Comparison of ENCODE assay signal across 8 cellular contexts in genomic region chr3:134364936-134365765, GRCh38. TPM values are rescaled to one million over a fixed set of nuclear protein-coding genes. Genes with fewer than 3 reads are reported as not detected.
DNase-seq lines count a peak whose midpoint lies in the region; ATAC-seq, FAIRE-seq and TF ChIP-seq lines count a peak whose summit lies in the region.

No MANE protein-coding gene starts in this region.

- 52% methylated on average over 8 of the region's 8 CpGs for WGBS in prostate gland

- no peaks in the 10 kb centered on the region for H3K36me3 Mint-ChIP-seq in activated T-helper 1 cell treated with anti-CD3 and anti-CD28 coated beads, Interleukin-12 subunit alpha, Interleukin-12 subunit beta, Interleukin-2, Interleukin-4 antibody, amounts not matched to agents 30 ng/mL and 10 ng/mL and 1 ng/mL, durations not matched to agents 14 hours and 24 hours and 36 hours (ENCODE audit: low read depth)

- H3K9me3 ChIP-seq in PC-3 (ENCODE audit: low read length): no peaks in the 10 kb centered on the region
- H3K9me3 ChIP-seq in prostate gland: no peaks in the 10 kb centered on the region

- POLR2A ChIA-PET in PC-3 (lab: Charles Lee; ENCODE audit: unreplicated experiment): interaction anchor here (0.6 to 1.5 kb wide), 6 partner anchors 8 to 118 kb away, joined by 3 to 7 read pairs (median 4); partner anchors contain the start of gene AMOTL2

- no TSS peak for BruUV-seq in PC-3 (replicated peaks; lab: Mats Ljungman, UMichigan)

- H3K27ac ChIP-seq in PC-3 (ENCODE audit: low read length) (peak overlapping the region; percentile 68), epithelial cell of prostate (peak overlapping the region; percentile 99), prostate gland (peak overlapping the region; percentile 65 to 80)

- peaks cover 13% of the 10 kb centered on the region for H3K4me1 Mint-ChIP-seq in activated T-helper 1 cell treated with anti-CD3 and anti-CD28 coated beads, Interleukin-12 subunit alpha, Interleukin-12 subunit beta, Interleukin-2, Interleukin-4 antibody, amounts not matched to agents 30 ng/mL and 10 ng/mL and 1 ng/mL, durations not matched to agents 14 hours and 24 hours and 36 hours (ENCODE audit: low read depth)

- ATAC-seq in PC-3: peak; percentile 1; the same call in 1 of the 2 replicates
- no peak for ATAC-seq in GM21423 (IDR thresholded peaks at IDR 0.05; ENCODE audit: unreplicated experiment)

- CTCF ChIA-PET in PC-3 (lab: Charles Lee): interaction anchor here (1.5 kb wide), 1 partner anchor 108 kb away, joined by 4 read pairs; no protein-coding TSS in a partner anchor

- no peaks in the 10 kb centered on the region for H3F3A ChIP-seq in PC-3 (ENCODE audit: low read length, unreplicated experiment)

- H3K9me2 ChIP-seq in PC-3 (replicated peaks; ENCODE audit: low read length): no peaks in the 10 kb centered on the region

- no peak for TF ChIP-seq POLR2A in prostate gland (IDR thresholded peaks at IDR 0.05)

- peaks cover 46% of the 10 kb centered on the region for H3K79me2 ChIP-seq in PC-3 (ENCODE audit: low read length)

- H3K36me3 ChIP-seq in PC-3 (ENCODE audit: low read depth, low read length) (peaks cover 68% of the 10 kb centered on the region), prostate gland (peaks cover 19 to 58% of the 10 kb centered on the region in 2 donors)

- no peak for TF ChIP-seq CTCF in PC-3 (conservative IDR thresholded peaks at IDR 0.05; ENCODE audit: low read depth, low read length)
- TF ChIP-seq CTCF in prostate gland (IDR thresholded peaks at IDR 0.05): no peak

- H3K4me2 ChIP-seq in PC-3 (ENCODE audit: low read length): peak overlapping the region; percentile 81; the same call in 1 of the 2 replicates

- no peaks in the 10 kb centered on the region for H3K9me3 Mint-ChIP-seq in activated T-helper 1 cell treated with anti-CD3 and anti-CD28 coated beads, Interleukin-12 subunit alpha, Interleukin-12 subunit beta, Interleukin-2, Interleukin-4 antibody, amounts not matched to agents 30 ng/mL and 10 ng/mL and 1 ng/mL, durations not matched to agents 14 hours and 24 hours and 36 hours

- no peak overlapping the region for H2AFZ ChIP-seq in PC-3 (ENCODE audit: low read length)

- H3K4me3 ChIP-seq in PC-3 (ENCODE audit: low read length) (peak overlapping the region; percentile 42), prostate gland (no peak overlapping the region)

- peak; percentile 32 for DNase-seq in GM04504 (ENCODE audit: low read depth)
- DNase-seq in PC-3: no peak
- no peak for DNase-seq in epithelial cell of prostate (ENCODE audit: low read depth, low spot score)
- DNase-seq in prostate gland (ENCODE audit: low spot score): no peak
- no peak for DNase-seq in GM19239 (ENCODE audit: insufficient read length, low spot score)
- no peak for DNase-seq in activated T-helper 1 cell treated with anti-CD3 and anti-CD28 coated beads, Interleukin-12 subunit alpha, Interleukin-12 subunit beta, Interleukin-2, Interleukin-4 antibody, amounts not matched to agents 30 ng/mL and 10 ng/mL and 1 ng/mL, durations not matched to agents 14 hours and 24 hours and 36 hours (ENCODE audit: low spot score)
- DNase-seq in DMS53 treated with DMSO at 0.1 percent for 48 hours (lab: John Stamatoyannopoulos, UW; ENCODE audit: unreplicated experiment): no peak

- no peak overlapping the region for H3K4me3 Mint-ChIP-seq in activated T-helper 1 cell treated with anti-CD3 and anti-CD28 coated beads, Interleukin-12 subunit alpha, Interleukin-12 subunit beta, Interleukin-2, Interleukin-4 antibody, amounts not matched to agents 30 ng/mL and 10 ng/mL and 1 ng/mL, durations not matched to agents 14 hours and 24 hours and 36 hours

- H3K27me3 ChIP-seq in PC-3 (ENCODE audit: low read length): no peaks in the 10 kb centered on the region
- H3K27me3 ChIP-seq in prostate gland (replicated peaks; ENCODE audit: insufficient read depth): no peaks in the 10 kb centered on the region

- intact Hi-C loops in PC-3 (cut with micrococcal nuclease): loop anchor here (1.0 to 2.0 kb wide), 3 partner anchors 9 to 110 kb away; partner anchors contain the start of gene AMOTL2
- intact Hi-C loops in prostate gland (cut with DNase I): no loop called here
- intact Hi-C loops in activated T-helper 1 cell treated with anti-CD3 and anti-CD28 coated beads, Interleukin-12 subunit alpha, Interleukin-12 subunit beta, Interleukin-2, Interleukin-4 antibody, amounts not matched to agents 30 ng/mL and 10 ng/mL and 1 ng/mL, durations not matched to agents 14 hours and 24 hours and 36 hours (cut with micrococcal nuclease): no loop called here

- no peak overlapping the region for H3K27ac Mint-ChIP-seq in activated T-helper 1 cell treated with anti-CD3 and anti-CD28 coated beads, Interleukin-12 subunit alpha, Interleukin-12 subunit beta, Interleukin-2, Interleukin-4 antibody, amounts not matched to agents 30 ng/mL and 10 ng/mL and 1 ng/mL, durations not matched to agents 14 hours and 24 hours and 36 hours

- H3K9ac ChIP-seq in PC-3 (ENCODE audit: low read length): no peak overlapping the region

- peaks cover 36% of the 10 kb centered on the region for H3K27me3 Mint-ChIP-seq in activated T-helper 1 cell treated with anti-CD3 and anti-CD28 coated beads, Interleukin-12 subunit alpha, Interleukin-12 subunit beta, Interleukin-2, Interleukin-4 antibody, amounts not matched to agents 30 ng/mL and 10 ng/mL and 1 ng/mL, durations not matched to agents 14 hours and 24 hours and 36 hours (ENCODE audit: insufficient read depth)

- H4K20me1 ChIP-seq in PC-3 (ENCODE audit: low read length): no peaks in the 10 kb centered on the region

- FAIRE-seq in GM19239 (lab: Jason Lieb, UNC): no peak

- H3K4me1 ChIP-seq in PC-3 (ENCODE audit: insufficient read depth, low read length) (peaks cover 40% of the 10 kb centered on the region), prostate gland (replicated peaks) (peaks cover 19% of the 10 kb centered on the region)

RNA-seq across cellular contexts. Expression of gene AMOTL2, which starts 9.1 kb away (rescaled TPM):
- total RNA-seq in PC-3 (2014; rRNA removed) (96.0 and 124 TPM in 2 replicates), prostate gland (10 to 100 TPM; 86.1 to 92.8 TPM)
- total RNA-seq in activated T-helper 1 cell treated with anti-CD3 and anti-CD28 coated beads, Interleukin-12 subunit alpha, Interleukin-12 subunit beta, Interleukin-2, Interleukin-4 antibody, amounts not matched to agents 30 ng/mL and 10 ng/mL and 1 ng/mL, durations not matched to agents 14 hours and 24 hours and 36 hours: not detected in 2 replicates

Comparison
In these comparisons a context has a peak if more than half of its experiments do, and no peak if none do; other contexts are left out.
1. RNA of gene AMOTL2, which starts 9.1 kb away (total RNA-seq): 96.0 to 124 TPM in PC-3 and 86.1 to 92.8 TPM in prostate gland; not detected in activated T-helper 1 cell treated with anti-CD3 and anti-CD28 coated beads, Interleukin-12 subunit alpha, Interleukin-12 subunit beta, Interleukin-2, Interleukin-4 antibody, amounts not matched to agents 30 ng/mL and 10 ng/mL and 1 ng/mL, durations not matched to agents 14 hours and 24 hours and 36 hours; every median in the first group is over 10 times any median in the second.
2. Peak in every context shown above with its lines, with median percentiles within 50 percentile points of each other: H3K27ac ChIP-seq.